In genomic region chr12:91361864-91362263, GRCh38 we compare ENCODE assay signal across 8 cellular contexts.
DNase-seq lines count a peak whose midpoint lies in the region; ATAC-seq, FAIRE-seq and TF ChIP-seq lines count a peak whose summit lies in the region.

No MANE protein-coding gene starts in this region.

- peak; percentile 95 for FAIRE-seq in pancreas (lab: Jason Lieb, UNC)

- H3K27me3 ChIP-seq in DOHH2 (ENCODE audit: control insufficient read depth, low read length) (peaks cover 6% of the 10 kb centered on the region), PC-9 (ENCODE audit: insufficient read depth, low read depth) (no peaks in the 10 kb centered on the region), pancreas (no peaks in the 10 kb centered on the region)

- POLR2A ChIA-PET in PC-9 (lab: Charles Lee; ENCODE audit: unreplicated experiment), result interaction anchor here (0.6 kb wide), 1 partner anchor 1007 kb away, joined by 3 read pairs; no protein-coding TSS in a partner anchor

- H3K79me2 ChIP-seq in DOHH2 (ENCODE audit: control insufficient read depth, low read length), result no peaks in the 10 kb centered on the region
- no peaks in the 10 kb centered on the region for H3K79me2 ChIP-seq in PC-9 (ENCODE audit: low read depth)

- no peaks in the 10 kb centered on the region for H3K9me2 ChIP-seq in DOHH2 (replicated peaks; ENCODE audit: control insufficient read depth, low read length)
- no peaks in the 10 kb centered on the region for H3K9me2 ChIP-seq in PC-9 (ENCODE audit: insufficient read depth)

- CTCF ChIA-PET in PC-9 (lab: Charles Lee), result interaction anchor here (0.6 kb wide), 1 partner anchor 1384 kb away, joined by 3 read pairs; no protein-coding TSS in a partner anchor

- H3K4me1 ChIP-seq in DOHH2 (ENCODE audit: control insufficient read depth, low read length), result no peaks in the 10 kb centered on the region
- H3K4me1 ChIP-seq in PC-9 (replicated peaks; ENCODE audit: insufficient read depth), result no peaks in the 10 kb centered on the region; the same call in 1 of the 2 replicates
- H3K4me1 ChIP-seq in pancreas, result peaks cover 0 to 8% (median 0%) of the 10 kb centered on the region in 3 donors

- H3K36me3 ChIP-seq in DOHH2 (ENCODE audit: control insufficient read depth, low read length), result no peaks in the 10 kb centered on the region
- H3K36me3 ChIP-seq in PC-9 (ENCODE audit: low read depth), result no peaks in the 10 kb centered on the region
- no peaks in the 10 kb centered on the region for H3K36me3 ChIP-seq in pancreas

- H3F3A ChIP-seq in DOHH2 (ENCODE audit: control insufficient read depth, insufficient read depth) (no peaks in the 10 kb centered on the region), PC-9 (ENCODE audit: insufficient read depth, low read depth) (no peaks in the 10 kb centered on the region)

- H4K20me1 ChIP-seq in DOHH2 (ENCODE audit: control insufficient read depth, insufficient read depth, low read depth, low read length) (no peaks in the 10 kb centered on the region), PC-9 (ENCODE audit: insufficient read depth) (no peaks in the 10 kb centered on the region)

- H3K27ac ChIP-seq in DOHH2 (ENCODE audit: low read depth, low read length), result no peak overlapping the region
- no peak overlapping the region for H3K27ac ChIP-seq in PC-9
- no peak overlapping the region for H3K27ac ChIP-seq in pancreas

- BruUV-seq in PC-9 (replicated peaks; lab: Mats Ljungman, UMichigan), result no TSS peak

- TF ChIP-seq CTCF in DOHH2 (IDR thresholded peaks at IDR 0.05; ENCODE audit: low read depth, low read length, poor library complexity, severe bottlenecking), result peak; percentile 48
- peak; percentile 80 for TF ChIP-seq CTCF in PC-9 (conservative IDR thresholded peaks at IDR 0.05)
- peak; percentile 57 for TF ChIP-seq CTCF in epithelial cell of proximal tubule (conservative IDR thresholded peaks at IDR 0.05; ENCODE audit: low read depth, low read length)
- TF ChIP-seq CTCF in pancreas (IDR thresholded peaks at IDR 0.05), result peak; percentile 39 to 75 (median 58)

- 11 to 16% methylated on average over 5 of the region's 5 CpGs for WGBS in pancreas, 2 donors

- H3K4me3 ChIP-seq in DOHH2 (ENCODE audit: low read length), result no peak overlapping the region
- no peak overlapping the region for H3K4me3 ChIP-seq in PC-9
- H3K4me3 ChIP-seq in epithelial cell of proximal tubule (ENCODE audit: low read depth, low read length), result peak overlapping the region; percentile 10
- H3K4me3 ChIP-seq in pancreas, result no peak overlapping the region

- ATAC-seq in HG03354 (IDR thresholded peaks at IDR 0.05; ENCODE audit: poor library complexity, severe bottlenecking, unreplicated experiment) (peak; percentile 74), pancreas (peak in 3 of 4 donors; percentile 77 to 81 (median 79)), HG03135 (IDR thresholded peaks at IDR 0.05; ENCODE audit: unreplicated experiment) (no peak)

- H3K4me2 ChIP-seq in DOHH2 (ENCODE audit: low read length) (no peak overlapping the region), PC-9 (no peak overlapping the region)

- intact Hi-C loops in PC-9 (cut with micrococcal nuclease; ENCODE audit: unreplicated experiment), result loop anchor here (1.0 kb wide), 1 partner anchor 1208 kb away; no protein-coding TSS in a partner anchor
- intact Hi-C loops in pancreas (cut with DNase I), result no loop called here
- intact Hi-C loops in posterior vena cava (cut with DNase I), result no loop called here

- H2AFZ ChIP-seq in PC-9, result no peak overlapping the region

- peak in 1 of 2 experiments; percentile 37 for DNase-seq in PC-9
- no peak for DNase-seq in epithelial cell of proximal tubule (ENCODE audit: low read depth)
- DNase-seq in pancreas, result no peak
- DNase-seq in ureter (ENCODE audit: low spot score), result no peak
- no peak for DNase-seq in posterior vena cava (ENCODE audit: low spot score)

- no peaks in the 10 kb centered on the region for H3K9me3 ChIP-seq in DOHH2 (ENCODE audit: control insufficient read depth, insufficient read depth, low read length)
- no peaks in the 10 kb centered on the region for H3K9me3 ChIP-seq in PC-9 (ENCODE audit: insufficient read depth, low read depth)
- no peaks in the 10 kb centered on the region for H3K9me3 ChIP-seq in pancreas
